ENCODE assay signal across 8 cellular contexts in genomic region chr20:53547664-53548239, GRCh38. TPM values are rescaled to one million over a fixed set of nuclear protein-coding genes. Genes with fewer than 3 reads are reported as not detected.
DNase-seq lines count a peak whose midpoint lies in the region; ATAC-seq and TF ChIP-seq lines count a peak whose summit lies in the region.

No MANE protein-coding gene starts in this region.

- H3K79me2 ChIP-seq in fibroblast of lung (ENCODE audit: control insufficient read depth, insufficient read depth, low read length): no peaks in the 10 kb centered on the region
- no peaks in the 10 kb centered on the region for H3K79me2 ChIP-seq in neural progenitor cell (ENCODE audit: low read depth)

- H3K36me3 Mint-ChIP-seq in CD8-positive, alpha-beta T cell: peaks cover 2% of the 10 kb centered on the region
- no peaks in the 10 kb centered on the region for H3K36me3 Mint-ChIP-seq in neural progenitor cell

- no peak overlapping the region for H3K4me3 Mint-ChIP-seq in CD8-positive, alpha-beta T cell
- H3K4me3 Mint-ChIP-seq in neural progenitor cell: no peak overlapping the region

- H3K4me3 ChIP-seq in CD8-positive, alpha-beta T cell (ENCODE audit: low read depth, low read length): no peak overlapping the region
- H3K4me3 ChIP-seq in H7 (ENCODE audit: insufficient read depth, low read depth, low read length): no peak overlapping the region
- no peak overlapping the region for H3K4me3 ChIP-seq in fibroblast of lung (replicated peaks in 1 of 4; ENCODE audit: control extremely low read depth in 1 of 4, insufficient read depth in 1 of 4, low read depth in 3 of 4, low read length in 4 of 4)
- H3K4me3 ChIP-seq in neural progenitor cell: no peak overlapping the region

- peak; percentile 67 for TF ChIP-seq CTCF in CD8-positive, alpha-beta T cell (IDR thresholded peaks at IDR 0.05)
- TF ChIP-seq CTCF in fibroblast of lung (conservative IDR thresholded peaks at IDR 0.05 in 1 of 2, IDR thresholded peaks at IDR 0.05 in 1 of 2; ENCODE audit: low read depth in 1 of 2, low read length in 2 of 2): peak; percentile 90 to 93
- peak; percentile 98 for TF ChIP-seq CTCF in neural progenitor cell (IDR thresholded peaks at IDR 0.05)

- H3K4me1 Mint-ChIP-seq in CD8-positive, alpha-beta T cell (ENCODE audit: low read depth): peaks cover 5% of the 10 kb centered on the region
- H3K4me1 Mint-ChIP-seq in neural progenitor cell: peaks cover 9% of the 10 kb centered on the region

- H3K9me3 Mint-ChIP-seq in CD8-positive, alpha-beta T cell: no peaks in the 10 kb centered on the region
- no peaks in the 10 kb centered on the region for H3K9me3 Mint-ChIP-seq in neural progenitor cell

- H3K9ac ChIP-seq in fibroblast of lung (ENCODE audit: insufficient read depth, low read length) (no peak overlapping the region), neural progenitor cell (no peak overlapping the region)

- H3K36me3 ChIP-seq in CD8-positive, alpha-beta T cell (ENCODE audit: insufficient read depth, low read length): no peaks in the 10 kb centered on the region
- H3K36me3 ChIP-seq in H7 (replicated peaks; ENCODE audit: control insufficient read depth, insufficient read depth, low read length) (no peaks in the 10 kb centered on the region), fibroblast of lung (ENCODE audit: control insufficient read depth, insufficient read depth, low read length) (no peaks in the 10 kb centered on the region), neural progenitor cell (no peaks in the 10 kb centered on the region)

- H3K4me1 ChIP-seq in CD8-positive, alpha-beta T cell (ENCODE audit: insufficient read depth, low read length): no peaks in the 10 kb centered on the region
- H3K4me1 ChIP-seq in fibroblast of lung (ENCODE audit: control insufficient read depth, extremely low read depth, insufficient read depth, low read length): no peaks in the 10 kb centered on the region
- peaks cover 6% of the 10 kb centered on the region for H3K4me1 ChIP-seq in neural progenitor cell

- no peaks in the 10 kb centered on the region for H3K27me3 Mint-ChIP-seq in CD8-positive, alpha-beta T cell (ENCODE audit: low read depth)
- no peaks in the 10 kb centered on the region for H3K27me3 Mint-ChIP-seq in neural progenitor cell (ENCODE audit: insufficient read depth, low read depth)

- POLR2A ChIA-PET in CD8-positive, alpha-beta T cell (lab: Charles Lee): no interaction called here

- intact Hi-C loops in CD8-positive, alpha-beta T cell (cut with DNase I, micrococcal nuclease): loop anchor here (1.0 to 10.0 kb wide), 7 partner anchors 133 to 1419 kb away; no protein-coding TSS in a partner anchor

- no peak overlapping the region for H2AFZ ChIP-seq in fibroblast of lung (ENCODE audit: low read length)
- peak overlapping the region; percentile 95 for H2AFZ ChIP-seq in neural progenitor cell (replicated peaks)

- H3K27ac ChIP-seq in CD8-positive, alpha-beta T cell (ENCODE audit: low read depth, low read length): no peak overlapping the region
- H3K27ac ChIP-seq in fibroblast of lung (ENCODE audit: insufficient read depth, low read length) (no peak overlapping the region), neural progenitor cell (no peak overlapping the region)

- H3K9me3 ChIP-seq in CD8-positive, alpha-beta T cell (ENCODE audit: low read length): no peaks in the 10 kb centered on the region
- H3K9me3 ChIP-seq in fibroblast of lung (ENCODE audit: control insufficient read depth, insufficient read depth, low read depth, low read length) (no peaks in the 10 kb centered on the region), neural progenitor cell (ENCODE audit: low read depth) (no peaks in the 10 kb centered on the region)

- no peak overlapping the region for H3K27ac Mint-ChIP-seq in CD8-positive, alpha-beta T cell
- H3K27ac Mint-ChIP-seq in neural progenitor cell: peak overlapping the region; percentile 70

- H3K27me3 ChIP-seq in CD8-positive, alpha-beta T cell (ENCODE audit: insufficient read depth, low read length): no peaks in the 10 kb centered on the region
- H3K27me3 ChIP-seq in H7 (ENCODE audit: control insufficient read depth, insufficient read depth, low read length): no peaks in the 10 kb centered on the region
- H3K27me3 ChIP-seq in fibroblast of lung (ENCODE audit: control insufficient read depth, insufficient read depth, low read length): no peaks in the 10 kb centered on the region
- no peaks in the 10 kb centered on the region for H3K27me3 ChIP-seq in neural progenitor cell

- no peak overlapping the region for H3K4me2 ChIP-seq in fibroblast of lung (ENCODE audit: extremely low read depth, insufficient read depth, low read length)
- H3K4me2 ChIP-seq in neural progenitor cell: no peak overlapping the region

- peak; percentile 51 for ATAC-seq in CD8-positive, alpha-beta T cell
- ATAC-seq in GM19324 (IDR thresholded peaks at IDR 0.05; ENCODE audit: low FRiP score, unreplicated experiment): no peak
- ATAC-seq in HG03571 (IDR thresholded peaks at IDR 0.05; ENCODE audit: unreplicated experiment): no peak

- H3F3A ChIP-seq in neural progenitor cell (ENCODE audit: low read depth): no peaks in the 10 kb centered on the region

- peak in 4 of 7 experiments; percentile 17 to 57 (median 32) for DNase-seq in CD8-positive, alpha-beta T cell
- DNase-seq in H7 (peak; percentile 70), NCI-H2227 treated with DMSO at 0.1 percent for 48 hours (lab: John Stamatoyannopoulos, UW) (peak; percentile 74), fibroblast of lung (ENCODE audit: low read depth in 2 of 2) (peak; percentile 58 to 85), neural progenitor cell (ENCODE audit: low spot score) (peak; percentile 77)
- peak; percentile 46 for DNase-seq in activated CD4-positive, alpha-beta T cell treated with anti-CD3 and anti-CD28 coated beads for 48 hours

- CTCF ChIA-PET in CD8-positive, alpha-beta T cell (lab: Charles Lee): interaction anchor here (0.6 to 2.5 kb wide), 23 partner anchors 10 to 1420 kb away, joined by 3 to 12 read pairs (median 3); no protein-coding TSS in a partner anchor

- H4K20me1 ChIP-seq in fibroblast of lung (ENCODE audit: control insufficient read depth, extremely low read depth, insufficient read depth, low read length) (no peaks in the 10 kb centered on the region), neural progenitor cell (ENCODE audit: low read depth) (no peaks in the 10 kb centered on the region)

RNA-seq across cellular contexts. Expression of gene ZNF217, which starts 45.9 kb away (rescaled TPM):
- 10 to 100 TPM; 71.8 to 79.9 TPM for total RNA-seq in CD8-positive, alpha-beta T cell
- total RNA-seq in H7 (2014; rRNA removed; shearing (Covaris generic)): 31.4 and 44.0 TPM in 2 replicates
- total RNA-seq in fibroblast of lung (13.4 and 22.0 TPM in 2 replicates), neural progenitor cell (ENCODE audit: low replicate concordance) (76.3 and 84.4 TPM in 2 replicates)
- polyA plus RNA-seq in fibroblast of lung: 12.1 and 14.5 TPM in 2 replicates
- polyA plus RNA-seq in fibroblast of lung (2012): 11.2 and 15.3 TPM in 2 replicates
- 17.7 and 23.5 TPM in 2 replicates for polyA minus RNA-seq in fibroblast of lung (ENCODE audit: low replicate concordance)
